In genomic region chr16:56964243-56965148, GRCh38 we compare ENCODE assay signal across 8 cellular contexts. TPM values are rescaled to one million over a fixed set of nuclear protein-coding genes. Genes with fewer than 3 reads are reported as not detected.
DNase-seq lines count a peak whose midpoint lies in the region; ATAC-seq and TF ChIP-seq lines count a peak whose summit lies in the region.

No MANE protein-coding gene starts in this region.

- peak overlapping the region in 16 of 59 donors; percentile 1 to 55 (median 36) for H3K27ac ChIP-seq in dorsolateral prefrontal cortex

- ATAC-seq in GM21786 (IDR thresholded peaks at IDR 0.05; ENCODE audit: unreplicated experiment) = peak; percentile 65
- ATAC-seq in HG02588 (IDR thresholded peaks at IDR 0.05; ENCODE audit: unreplicated experiment) = no peak

- peak; percentile 87 for DNase-seq in D341Med (ENCODE audit: low spot score)
- peak; percentile 34 to 86 for DNase-seq in NCI-H526 (lab: John Stamatoyannopoulos, UW)
- DNase-seq in activated CD4-positive, alpha-beta T cell treated with anti-CD3 and anti-CD28 coated beads, Interleukin-2, amount 50 U/mL, for 48 hours = peak; percentile 99
- DNase-seq in dorsolateral prefrontal cortex = peak; percentile 12 to 75 (median 64)
- DNase-seq in medulla oblongata (ENCODE audit: extremely low spot score) = peak; percentile 79
- DNase-seq in stimulated activated CD8-positive, alpha-beta memory T cell treated with anti-CD3 and anti-CD28 coated beads, Interleukin-15, amount 100 ng/mL, for 24 hours (ENCODE audit: low read depth) = peak; percentile 95

- TF ChIP-seq CTCF in dorsolateral prefrontal cortex (IDR thresholded peaks at IDR 0.05 in 54 of 56, conservative IDR thresholded peaks at IDR 0.05 in 2 of 56; ENCODE audit: low read depth in 1 of 56, partially characterized antibody in 56 of 56) = peak; percentile 61 to 88 (median 81)

- intact Hi-C loops in dorsolateral prefrontal cortex (cut with DNase I) = loop anchor here in 1 of 2 donors (10.0 kb wide), 1 partner anchor 200 kb away; no protein-coding TSS in a partner anchor

- H3K4me3 ChIP-seq in dorsolateral prefrontal cortex = no peak overlapping the region

- H3K27me3 ChIP-seq in dorsolateral prefrontal cortex = no peaks in the 10 kb centered on the region

RNA-seq across cellular contexts. Expression of gene CETP, which starts 2.7 kb away (rescaled TPM):
- total RNA-seq in dorsolateral prefrontal cortex = 1 to 10 TPM in 4 of 120 experiments, under 1 TPM in 40, not detected in 76; 0.23 to 1.6 (median 0.50) TPM

RNA-seq across cellular contexts. Expression of gene NLRC5, which starts 24.9 kb away (rescaled TPM):
- total RNA-seq in dorsolateral prefrontal cortex = 10 to 100 TPM in 103 of 120 experiments, 1 to 10 TPM in 17; 6.0 to 50.1 (median 15.6) TPM

RNA-seq across cellular contexts. Expression of gene HERPUD1, which starts 32.6 kb away (rescaled TPM):
- 100 to 1,000 TPM in 100 of 120 experiments, 10 to 100 TPM in 20; 76.8 to 213 (median 118) TPM for total RNA-seq in dorsolateral prefrontal cortex
